ENCODE assay signal across 23 cellular contexts in genomic region chr4:3824521-3825270, GRCh38. TPM values are rescaled to one million over a fixed set of nuclear protein-coding genes. Genes with fewer than 3 reads are reported as not detected.
"Had no signal": no experiment of that assay in that cellular context is flagged by ENCODE, and none has a peak within 500 bp of the region (broad histone marks: within the 10 kb centered on the region; RNA-seq: fewer than 3 reads in every experiment).

No MANE protein-coding gene starts in this region.

- FAIRE-seq: K562, RCC 7860 had no signal

- H3K4me3 ChIP-seq: K562 had no signal

- H3K27me3 Mint-ChIP-seq: activated CD4-positive, alpha-beta T cell treated with anti-CD3 and anti-CD28 coated beads, Interleukin-2, amount 10 ng/mL, durations not matched to agents 24 days and 14 days; activated CD8-positive, alpha-beta memory T cell treated with anti-CD3 and anti-CD28 coated beads, Interleukin-2, amount 10 ng/mL, durations not matched to agents 7 days and 5 days; activated T-cell treated with anti-CD3 and anti-CD28 coated beads, Interleukin-2, amount 50 U/mL, for 24 hours had no signal

- H3K4me3 Mint-ChIP-seq: activated B cell treated with CpG ODN at 0.5 μM for 24 hours; activated CD4-positive, alpha-beta T cell treated with anti-CD3 and anti-CD28 coated beads, Interleukin-2, amount 10 ng/mL, durations not matched to agents 24 days and 14 days; activated CD8-positive, alpha-beta memory T cell treated with anti-CD3 and anti-CD28 coated beads, Interleukin-2, amount 10 ng/mL, durations not matched to agents 7 days and 5 days; activated naive CD4-positive, alpha-beta T cell treated with anti-CD3 and anti-CD28 coated beads, Interleukin-2, amount 50 U/mL, for 24 hours; activated T-cell treated with anti-CD3 and anti-CD28 coated beads, Interleukin-2, amount 50 U/mL, for 24 hours; activated T-helper 1 cell treated with anti-CD3 and anti-CD28 coated beads, Interleukin-12 subunit alpha, Interleukin-12 subunit beta, Interleukin-2, Interleukin-4 antibody, amounts not matched to agents 30 ng/mL and 10 ng/mL and 1 ng/mL, durations not matched to agents 14 hours and 24 hours and 36 hours; T-helper 17 cell had no signal

- H3K4me1 Mint-ChIP-seq: activated B cell treated with CpG ODN at 0.5 μM for 24 hours; activated CD4-positive, alpha-beta T cell treated with anti-CD3 and anti-CD28 coated beads, Interleukin-2, amount 10 ng/mL, durations not matched to agents 24 days and 14 days; activated CD8-positive, alpha-beta memory T cell treated with anti-CD3 and anti-CD28 coated beads, Interleukin-2, amount 10 ng/mL, durations not matched to agents 7 days and 5 days; activated naive CD4-positive, alpha-beta T cell treated with anti-CD3 and anti-CD28 coated beads, Interleukin-2, amount 50 U/mL, for 24 hours had no signal

- H3K36me3 Mint-ChIP-seq: activated CD8-positive, alpha-beta memory T cell treated with anti-CD3 and anti-CD28 coated beads, Interleukin-2, amount 10 ng/mL, durations not matched to agents 7 days and 5 days; activated naive CD4-positive, alpha-beta T cell treated with anti-CD3 and anti-CD28 coated beads, Interleukin-2, amount 50 U/mL, for 24 hours had no signal

- ATAC-seq: activated CD8-positive, alpha-beta memory T cell treated with anti-CD3 and anti-CD28 coated beads, Interleukin-2, amount 10 ng/mL, durations not matched to agents 7 days and 5 days; K562; T-helper 17 cell had no signal

- DNase-seq: activated B cell treated with CpG ODN at 0.5 μM for 24 hours; activated CD4-positive, alpha-beta T cell treated with anti-CD3 and anti-CD28 coated beads for 1 hour; activated CD4-positive, alpha-beta T cell treated with anti-CD3 and anti-CD28 coated beads, Interleukin-2, amount 10 ng/mL, durations not matched to agents 24 days and 14 days; activated CD4-positive, alpha-beta T cell treated with anti-CD3 and anti-CD28 coated beads, Interleukin-2, amount 50 U/mL, for 48 hours; activated CD8-positive, alpha-beta memory T cell treated with anti-CD3 and anti-CD28 coated beads, Interleukin-2, amount 10 ng/mL, durations not matched to agents 7 days and 5 days; activated effector memory CD4-positive, alpha-beta T cell treated with Interleukin-2 at 50 U/mL for 16 hours; activated naive CD4-positive, alpha-beta T cell; activated T-cell treated with anti-CD3 and anti-CD28 coated beads, Interleukin-2, amount 50 U/mL, for 24 hours; Karpas-422; MM.1S; NCI-H1105; NCI-H1436; NCI-H1694 treated with DMSO at 0.1 percent for 48 hours; NCI-H2081; NCI-H446; NCI-H524; SIG-M5; T-helper 17 cell; T-helper 9 cell had no signal

- H3K27ac Mint-ChIP-seq: activated B cell treated with CpG ODN at 0.5 μM for 24 hours; activated CD4-positive, alpha-beta T cell treated with anti-CD3 and anti-CD28 coated beads, Interleukin-2, amount 10 ng/mL, durations not matched to agents 24 days and 14 days; activated CD8-positive, alpha-beta memory T cell treated with anti-CD3 and anti-CD28 coated beads, Interleukin-2, amount 10 ng/mL, durations not matched to agents 7 days and 5 days; activated naive CD4-positive, alpha-beta T cell treated with anti-CD3 and anti-CD28 coated beads, Interleukin-2, amount 50 U/mL, for 24 hours; activated T-cell treated with anti-CD3 and anti-CD28 coated beads, Interleukin-2, amount 50 U/mL, for 24 hours; activated T-helper 1 cell treated with anti-CD3 and anti-CD28 coated beads, Interleukin-12 subunit alpha, Interleukin-12 subunit beta, Interleukin-2, Interleukin-4 antibody, amounts not matched to agents 30 ng/mL and 10 ng/mL and 1 ng/mL, durations not matched to agents 14 hours and 24 hours and 36 hours; T-helper 17 cell had no signal

- H3K9me3 Mint-ChIP-seq: activated B cell treated with CpG ODN at 0.5 μM for 24 hours; activated CD4-positive, alpha-beta T cell treated with anti-CD3 and anti-CD28 coated beads, Interleukin-2, amount 10 ng/mL, durations not matched to agents 24 days and 14 days; activated naive CD4-positive, alpha-beta T cell treated with anti-CD3 and anti-CD28 coated beads, Interleukin-2, amount 50 U/mL, for 24 hours; activated T-cell treated with anti-CD3 and anti-CD28 coated beads, Interleukin-2, amount 50 U/mL, for 24 hours; activated T-helper 1 cell treated with anti-CD3 and anti-CD28 coated beads, Interleukin-12 subunit alpha, Interleukin-12 subunit beta, Interleukin-2, Interleukin-4 antibody, amounts not matched to agents 30 ng/mL and 10 ng/mL and 1 ng/mL, durations not matched to agents 14 hours and 24 hours and 36 hours had no signal

RNA-seq across cellular contexts. Expression of gene ADRA2C, which starts 58.5 kb away (rescaled TPM):
- total RNA-seq: activated B cell treated with CpG ODN at 0.5 μM for 24 hours; activated CD4-positive, alpha-beta T cell treated with anti-CD3 and anti-CD28 coated beads, Interleukin-2, amount 10 ng/mL, durations not matched to agents 24 days and 14 days; activated CD8-positive, alpha-beta memory T cell treated with anti-CD3 and anti-CD28 coated beads, Interleukin-2, amount 10 ng/mL, durations not matched to agents 7 days and 5 days; activated T-helper 1 cell treated with anti-CD3 and anti-CD28 coated beads, Interleukin-12 subunit alpha, Interleukin-12 subunit beta, Interleukin-2, Interleukin-4 antibody, amounts not matched to agents 30 ng/mL and 10 ng/mL and 1 ng/mL, durations not matched to agents 14 hours and 24 hours and 36 hours; T-helper 17 cell had no signal
